Comparison of ENCODE assay signal across 25 cellular contexts in the genomic region with DNA sequence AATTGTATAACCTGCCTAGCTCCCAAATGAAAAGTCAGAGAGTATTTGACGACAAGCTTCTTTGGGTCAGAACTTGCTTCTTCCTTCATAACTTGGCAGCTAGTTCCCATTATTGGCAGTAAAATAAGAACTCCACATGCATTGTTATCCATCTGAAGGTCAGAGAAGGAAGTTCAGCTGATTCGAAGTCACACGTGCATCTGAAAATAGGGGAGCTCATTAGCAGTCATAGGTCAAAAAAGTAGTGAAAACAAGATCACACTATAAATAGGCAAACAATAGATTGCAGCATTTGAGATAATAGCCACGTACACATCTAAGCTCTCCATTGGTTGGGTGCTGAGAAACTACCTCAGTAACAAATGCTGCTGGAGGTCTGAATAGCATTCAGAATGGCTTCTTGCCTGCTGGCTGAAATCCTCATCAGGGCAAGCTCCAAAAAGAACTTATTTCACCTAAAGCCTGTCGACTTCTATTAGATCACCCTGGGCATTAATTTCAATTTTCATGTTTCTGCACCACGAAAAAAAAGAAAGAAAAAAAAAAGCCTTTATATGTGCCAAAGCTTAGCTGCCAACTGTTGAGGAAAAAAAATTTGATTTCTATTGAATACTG.
"Had no signal": no experiment of that assay in that cellular context is flagged by ENCODE, and none has a peak within 500 bp of the region (broad histone marks: within the 10 kb centered on the region; RNA-seq: fewer than 3 reads in every experiment).

No MANE protein-coding gene starts in this region.

- H3K4me3 ChIP-seq: colonic mucosa, dorsolateral prefrontal cortex, heart right ventricle, lower lobe of right lung, right lobe of liver, testis, transverse colon had no signal

- DNase-seq: activated CD4-positive, alpha-beta memory T cell treated with anti-CD3 and anti-CD28 coated beads, Interleukin-2, amount 10 ng/mL, durations not matched to agents 7 days and 5 days; activated CD4-positive, alpha-beta T cell treated with anti-CD3 and anti-CD28 coated beads for 48 hours; activated CD8-positive, alpha-beta memory T cell treated with anti-CD3 and anti-CD28 coated beads, Interleukin-2, amount 50 U/mL, for 48 hours; activated naive CD8-positive, alpha-beta T cell treated with anti-CD3 and anti-CD28 coated beads, Interleukin-2, amount 50 U/mL, for 24 hours; activated T-cell treated with anti-CD3 and anti-CD28 coated beads, Interleukin-2, amount 50 U/mL, for 4 hours; amygdala; colonic mucosa; effector memory CD8-positive, alpha-beta T cell; heart right ventricle; kidney glomerular epithelial cell; lower lobe of right lung; mesendoderm; natural killer cell; posterior cingulate gyrus; right lobe of liver; stimulated activated CD4-positive, alpha-beta T cell treated with anti-CD3 and anti-CD28 coated beads, Interleukin-2, amount 100 ng/mL, for 48 hours; stimulated activated naive CD8-positive, alpha-beta T cell treated with anti-CD3 and anti-CD28 coated beads, Interleukin-15, Interleukin-2, amounts not matched to agents 100 U/mL and 50 U/mL, for 24 hours; T-helper 17 cell; T1000; testis; transverse colon; WERI-Rb-1 had no signal

- H3K36me3 ChIP-seq: colonic mucosa, heart right ventricle, lower lobe of right lung, right lobe of liver, transverse colon, WERI-Rb-1 had no signal

- H3K27me3 ChIP-seq: colonic mucosa, dorsolateral prefrontal cortex, heart right ventricle, right lobe of liver, testis, transverse colon had no signal

- H3K9me3 ChIP-seq: colonic mucosa, lower lobe of right lung, right lobe of liver, testis, transverse colon had no signal

- H3K4me1 ChIP-seq: colonic mucosa, heart right ventricle, lower lobe of right lung, right lobe of liver, testis, transverse colon had no signal

- ATAC-seq: activated CD4-positive, CD25-positive, alpha-beta regulatory T cell treated with anti-CD3 and anti-CD28 coated beads, Interleukin-2, amount 50 U/mL, for 24 hours; activated naive CD8-positive, alpha-beta T cell treated with anti-CD3 and anti-CD28 coated beads, Interleukin-2, amount 50 U/mL, for 24 hours; effector memory CD8-positive, alpha-beta T cell; left lobe of liver; lower lobe of right lung; natural killer cell; right lobe of liver; stimulated activated naive CD8-positive, alpha-beta T cell treated with anti-CD3 and anti-CD28 coated beads, Interleukin-15, Interleukin-2, amounts not matched to agents 100 U/mL and 50 U/mL, for 24 hours; T-helper 17 cell had no signal
